In genomic region chr2:10407841-10408648, GRCh38 we compare ENCODE assay signal across 8 cellular contexts. TPM values are rescaled to one million over a fixed set of nuclear protein-coding genes. Genes with fewer than 3 reads are reported as not detected.
DNase-seq lines count a peak whose midpoint lies in the region; ATAC-seq, FAIRE-seq and TF ChIP-seq lines count a peak whose summit lies in the region.

No MANE protein-coding gene starts in this region.

- no peak overlapping the region for H3K4me3 ChIP-seq in fibroblast of lung (replicated peaks in 1 of 4; ENCODE audit: control extremely low read depth in 1 of 4, insufficient read depth in 1 of 4, low read depth in 3 of 4, low read length in 4 of 4)
- no peak overlapping the region for H3K4me3 ChIP-seq in sigmoid colon

- TF ChIP-seq CTCF in fibroblast of lung (conservative IDR thresholded peaks at IDR 0.05 in 1 of 2, IDR thresholded peaks at IDR 0.05 in 1 of 2; ENCODE audit: low read depth in 1 of 2, low read length in 2 of 2) (no peak), sigmoid colon (IDR thresholded peaks at IDR 0.05) (no peak)

- intact Hi-C loops in sigmoid colon (cut with DNase I) = loop anchor here (2.0 to 5.0 kb wide), 4 partner anchors 39 to 285 kb away; partner anchors contain the start of genes ODC1 and RRM2

- H3K27ac ChIP-seq in fibroblast of lung (ENCODE audit: insufficient read depth, low read length) (no peak overlapping the region), sigmoid colon (peak overlapping the region; percentile 42 to 92 (median 84))

- no peak overlapping the region for H3K9ac ChIP-seq in fibroblast of lung (ENCODE audit: insufficient read depth, low read length)

- no peak for TF ChIP-seq EP300 in sigmoid colon (IDR thresholded peaks at IDR 0.05)

- H3K4me1 ChIP-seq in fibroblast of lung (ENCODE audit: control insufficient read depth, extremely low read depth, insufficient read depth, low read length) = peaks cover 9% of the 10 kb centered on the region
- peaks cover 0 to 84% (median 58%) of the 10 kb centered on the region in 4 donors for H3K4me1 ChIP-seq in sigmoid colon

- H3K36me3 ChIP-seq in fibroblast of lung (ENCODE audit: control insufficient read depth, insufficient read depth, low read length) (no peaks in the 10 kb centered on the region), sigmoid colon (no peaks in the 10 kb centered on the region)

- peak; percentile 41 for ATAC-seq in HG02623 (IDR thresholded peaks at IDR 0.05; ENCODE audit: unreplicated experiment)

- H3K27me3 ChIP-seq in fibroblast of lung (ENCODE audit: control insufficient read depth, insufficient read depth, low read length) (no peaks in the 10 kb centered on the region), sigmoid colon (no peaks in the 10 kb centered on the region)

- 26 to 34% methylated on average over 11 of the region's 11 CpGs for WGBS in sigmoid colon, 2 donors

- peak; percentile 49 for DNase-seq in GM12891 (ENCODE audit: insufficient read length, low spot score)
- peak; percentile 79 for DNase-seq in NCI-H69 (lab: John Stamatoyannopoulos, UW)
- peak; percentile 76 for DNase-seq in activated CD8-positive, alpha-beta memory T cell treated with anti-CD3 and anti-CD28 coated beads, Interleukin-2, amount 50 U/mL, for 48 hours
- peak; percentile 81 to 94 for DNase-seq in fibroblast of lung (ENCODE audit: low read depth in 2 of 2)
- DNase-seq in sigmoid colon = peak; percentile 87
- no peak for DNase-seq in NCI-H524 treated with DMSO at 0.1 percent for 48 hours (lab: John Stamatoyannopoulos, UW)
- DNase-seq in NCI-H82 treated with DMSO at 0.1 percent for 48 hours (lab: John Stamatoyannopoulos, UW; ENCODE audit: unreplicated experiment) = no peak

- TF ChIP-seq POLR2A in GM12891 (IDR thresholded peaks at IDR 0.05; ENCODE audit: low read depth, low read length) (no peak), sigmoid colon (IDR thresholded peaks at IDR 0.05) (no peak)

- H3K4me2 ChIP-seq in fibroblast of lung (ENCODE audit: extremely low read depth, insufficient read depth, low read length) = no peak overlapping the region

- H3K9me3 ChIP-seq in fibroblast of lung (ENCODE audit: control insufficient read depth, insufficient read depth, low read depth, low read length) (no peaks in the 10 kb centered on the region), sigmoid colon (no peaks in the 10 kb centered on the region)

- H4K20me1 ChIP-seq in fibroblast of lung (ENCODE audit: control insufficient read depth, extremely low read depth, insufficient read depth, low read length) = no peaks in the 10 kb centered on the region

- FAIRE-seq in GM12891 (lab: Jason Lieb, UNC) = peak; percentile 82

- no peak overlapping the region for H2AFZ ChIP-seq in fibroblast of lung (ENCODE audit: low read length)

- H3K79me2 ChIP-seq in fibroblast of lung (ENCODE audit: control insufficient read depth, insufficient read depth, low read length) = no peaks in the 10 kb centered on the region

TF ChIP-seq in GM12891, 5 proteins besides CTCF, POLR2A, EP300 and RAD21:
- no peak for TF ChIP-seq POLR2AphosphoS5 (IDR thresholded peaks at IDR 0.05; ENCODE audit: low read depth, low read length)
- no peak for TF ChIP-seq POU2F2 (IDR thresholded peaks at IDR 0.05; ENCODE audit: low read depth, low read length)
- TF ChIP-seq SPI1 (IDR thresholded peaks at IDR 0.05; ENCODE audit: low read depth, low read length) = no peak
- TF ChIP-seq PAX5 (IDR thresholded peaks at IDR 0.05; ENCODE audit: insufficient read depth, low read length, severe bottlenecking) = no peak
- no peak for TF ChIP-seq TAF1 (IDR thresholded peaks at IDR 0.05; ENCODE audit: low read depth, low read length)

RNA-seq across cellular contexts. Expression of gene ODC1, which starts 40.1 kb away (rescaled TPM):
- polyA plus RNA-seq in GM12891 (2012; ENCODE audit: low read depth, missing spikeins) = 107 TPM
- total RNA-seq in fibroblast of lung (53.9 and 86.4 TPM in 2 replicates), sigmoid colon (10 to 100 TPM; 44.6 to 84.4 (median 53.7) TPM)
- polyA plus RNA-seq in fibroblast of lung (89.3 and 211 TPM in 2 replicates), sigmoid colon (10 to 100 TPM; 34.8 to 88.2 (median 54.3) TPM)
- 51.5 and 135 TPM in 2 replicates for polyA plus RNA-seq in fibroblast of lung (2012)
- polyA minus RNA-seq in fibroblast of lung (ENCODE audit: low replicate concordance) = 30.0 and 80.8 TPM in 2 replicates

Comparison
In these comparisons a context has a peak if more than half of its experiments do, and no peak if none do; other contexts are left out.
1. DNase-seq: peak in GM12891 (single experiment), NCI-H69 (single experiment), activated CD8-positive, alpha-beta memory T cell treated with anti-CD3 and anti-CD28 coated beads, Interleukin-2, amount 50 U/mL, for 48 hours (single experiment), fibroblast of lung (2 of 2) and sigmoid colon (single experiment); none in NCI-H524 treated with DMSO at 0.1 percent for 48 hours (single experiment) and NCI-H82 treated with DMSO at 0.1 percent for 48 hours (single experiment).